Comparison of ENCODE assay signal across 8 cellular contexts in the genomic region with DNA sequence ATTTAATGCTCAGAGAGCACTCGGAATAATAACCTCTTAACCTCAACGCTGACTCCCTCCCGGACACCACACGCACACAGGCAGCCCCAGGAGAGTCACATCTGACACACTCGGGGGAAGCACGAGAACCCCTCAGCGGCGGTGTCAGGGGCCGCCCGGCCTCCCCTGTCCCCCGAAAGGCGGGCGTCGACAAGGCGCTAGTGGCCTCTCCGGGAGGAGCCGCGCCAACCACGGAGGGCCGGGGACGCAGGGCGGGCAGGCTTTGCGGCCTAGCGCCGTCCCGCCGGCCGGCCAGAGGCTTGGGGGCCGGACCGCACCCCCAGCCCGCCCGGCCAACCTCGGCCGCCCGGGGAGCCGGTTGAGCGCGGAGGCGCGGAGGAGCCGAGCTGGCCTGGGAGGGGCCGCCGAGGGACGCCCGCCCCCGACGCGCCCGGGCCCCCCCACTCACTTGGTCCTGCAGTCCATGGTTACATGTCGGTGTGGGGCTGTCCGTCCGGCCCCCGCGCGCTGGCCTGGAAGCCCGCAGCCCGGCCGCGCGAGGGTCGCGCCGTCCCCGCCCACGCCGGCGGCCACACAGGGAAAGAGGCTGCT. TPM values are rescaled to one million over a fixed set of nuclear protein-coding genes. Genes with fewer than 3 reads are reported as not detected.
DNase-seq lines count a peak whose midpoint lies in the region; ATAC-seq and TF ChIP-seq lines count a peak whose summit lies in the region.

No MANE protein-coding gene starts in this region.

- H3K4me1 Mint-ChIP-seq in activated naive CD4-positive, alpha-beta T cell treated with anti-CD3 and anti-CD28 coated beads, Interleukin-2, amount 50 U/mL, for 24 hours, result peaks cover 78% of the 10 kb centered on the region

- H3K4me3 ChIP-seq in ACC112 (ENCODE audit: low read depth, low read length), result peak overlapping the region; percentile 92
- H3K4me3 ChIP-seq in heart left ventricle, result peak overlapping the region; percentile 65 to 87 (median 76)
- peak overlapping the region; percentile 88 for H3K4me3 ChIP-seq in psoas muscle

- H3K4me1 ChIP-seq in ACC112 (ENCODE audit: control insufficient read depth, insufficient read depth, low read length, unreplicated experiment) (peaks cover 32% of the 10 kb centered on the region), heart left ventricle (peaks cover 0 to 80% (median 35%) of the 10 kb centered on the region in 12 donors), psoas muscle (peaks cover 31% of the 10 kb centered on the region)

- POLR2A ChIA-PET in RWPE1 (lab: Yijun Ruan, JAX; ENCODE audit: low non-redundant PET), result no interaction called here

- ATAC-seq in GM18517 (IDR thresholded peaks at IDR 0.05; ENCODE audit: unreplicated experiment) (peak; percentile 36), HG03060 (IDR thresholded peaks at IDR 0.05; ENCODE audit: low read depth, unreplicated experiment) (peak; percentile 2), heart left ventricle (peak; percentile 48 to 84 (median 66)), psoas muscle (peak; percentile 68 to 74 (median 70))

- peak; percentile 51 for DNase-seq in RWPE1 (ENCODE audit: low spot score)
- DNase-seq in heart left ventricle, result peak; percentile 60 to 84 (median 63)
- peak; percentile 57 to 78 for DNase-seq in psoas muscle
- no peak for DNase-seq in NCI-H526 treated with DMSO at 0.1 percent for 48 hours (lab: John Stamatoyannopoulos, UW)

- H3K36me3 ChIP-seq in ACC112 (ENCODE audit: insufficient read depth, low read length), result no peaks in the 10 kb centered on the region
- no peaks in the 10 kb centered on the region for H3K36me3 ChIP-seq in heart left ventricle
- H3K36me3 ChIP-seq in psoas muscle (ENCODE audit: insufficient read depth in 1 of 2, low read depth in 1 of 2), result no peaks in the 10 kb centered on the region

- H3K27ac ChIP-seq in ACC112 (ENCODE audit: low read depth, low read length), result peak overlapping the region; percentile 69
- H3K27ac ChIP-seq in RWPE1, result peak overlapping the region; percentile 96
- peak overlapping the region; percentile 75 to 95 (median 91) for H3K27ac ChIP-seq in heart left ventricle
- H3K27ac ChIP-seq in psoas muscle, result peak overlapping the region; percentile 88

- 0 to 2% (median 0%) methylated on average over 16 to 67 of the region's 67 CpGs for WGBS in heart left ventricle, 4 donors
- WGBS in psoas muscle, 3 donors, result 0% methylated on average over 23 to 66 of the region's 67 CpGs

- H3K79me2 ChIP-seq in ACC112 (ENCODE audit: control insufficient read depth, insufficient read depth, low read length, unreplicated experiment), result peaks cover 28% of the 10 kb centered on the region

- peak overlapping the region; percentile 95 for H3K27ac Mint-ChIP-seq in activated naive CD4-positive, alpha-beta T cell treated with anti-CD3 and anti-CD28 coated beads, Interleukin-2, amount 50 U/mL, for 24 hours

- TF ChIP-seq POLR2A in heart left ventricle (IDR thresholded peaks at IDR 0.05), result no peak

- no peaks in the 10 kb centered on the region for H3K27me3 ChIP-seq in ACC112 (ENCODE audit: insufficient read depth, low read length)
- H3K27me3 ChIP-seq in heart left ventricle, result no peaks in the 10 kb centered on the region
- H3K27me3 ChIP-seq in psoas muscle (ENCODE audit: insufficient read depth in 3 of 3, low read length in 2 of 3), result no peaks in the 10 kb centered on the region

- TF ChIP-seq CTCF in RWPE1 (conservative IDR thresholded peaks at IDR 0.05; ENCODE audit: low read depth), result no peak
- no peak for TF ChIP-seq CTCF in heart left ventricle (IDR thresholded peaks at IDR 0.05)
- no peak for TF ChIP-seq CTCF in psoas muscle (IDR thresholded peaks at IDR 0.05)

- no peaks in the 10 kb centered on the region for H3K27me3 Mint-ChIP-seq in activated naive CD4-positive, alpha-beta T cell treated with anti-CD3 and anti-CD28 coated beads, Interleukin-2, amount 50 U/mL, for 24 hours

- no peaks in the 10 kb centered on the region for H3K9me3 Mint-ChIP-seq in activated naive CD4-positive, alpha-beta T cell treated with anti-CD3 and anti-CD28 coated beads, Interleukin-2, amount 50 U/mL, for 24 hours

- no peaks in the 10 kb centered on the region for H3K36me3 Mint-ChIP-seq in activated naive CD4-positive, alpha-beta T cell treated with anti-CD3 and anti-CD28 coated beads, Interleukin-2, amount 50 U/mL, for 24 hours

- peak overlapping the region; percentile 97 for H2AFZ ChIP-seq in ACC112 (ENCODE audit: low read length, unreplicated experiment)

- CTCF ChIA-PET in RWPE1 (lab: Yijun Ruan, JAX), result interaction anchor here (0.6 to 2.0 kb wide), 6 partner anchors 82 to 1825 kb away, joined by 3 to 12 read pairs (median 3); no protein-coding TSS in a partner anchor

- H3K9me3 ChIP-seq in heart left ventricle (peaks cover 0 to 4% (median 0%) of the 10 kb centered on the region in 12 donors), psoas muscle (no peaks in the 10 kb centered on the region)

- intact Hi-C loops in heart left ventricle (cut with DNase I) (loop anchor here in 4 of 10 donors (10.0 kb wide), 4 partner anchors 90 to 380 kb away; a partner anchor contains a TSS), psoas muscle (cut with DNase I) (loop anchor here in 1 of 2 donors (5.0 kb wide), 1 partner anchor 128 kb away; a partner anchor contains a TSS)

- H3K4me3 Mint-ChIP-seq in activated naive CD4-positive, alpha-beta T cell treated with anti-CD3 and anti-CD28 coated beads, Interleukin-2, amount 50 U/mL, for 24 hours, result peak overlapping the region; percentile 90

RNA-seq across cellular contexts. Expression of a gene that starts 0.5 kb away (rescaled TPM):
- total RNA-seq in heart left ventricle, result 10 to 100 TPM; 16.0 to 31.4 (median 24.0) TPM
- 1 to 10 TPM; 4.0 to 6.4 TPM for polyA plus RNA-seq in heart left ventricle
- 10 to 100 TPM in 2 of 4 donors, 1 to 10 TPM in 2; 6.2 to 11.5 (median 9.5) TPM for total RNA-seq in psoas muscle
- 1 to 10 TPM; 1.4 to 4.6 (median 1.6) TPM for polyA plus RNA-seq in psoas muscle

Comparison
In these comparisons a context has a peak if more than half of its experiments do, and no peak if none do; other contexts are left out.
1. ATAC-seq: peak in every context shown above with its lines; median percentile 70 in psoas muscle; 66 in heart left ventricle; 36 in GM18517; 2 in HG03060.